In the genomic region with DNA sequence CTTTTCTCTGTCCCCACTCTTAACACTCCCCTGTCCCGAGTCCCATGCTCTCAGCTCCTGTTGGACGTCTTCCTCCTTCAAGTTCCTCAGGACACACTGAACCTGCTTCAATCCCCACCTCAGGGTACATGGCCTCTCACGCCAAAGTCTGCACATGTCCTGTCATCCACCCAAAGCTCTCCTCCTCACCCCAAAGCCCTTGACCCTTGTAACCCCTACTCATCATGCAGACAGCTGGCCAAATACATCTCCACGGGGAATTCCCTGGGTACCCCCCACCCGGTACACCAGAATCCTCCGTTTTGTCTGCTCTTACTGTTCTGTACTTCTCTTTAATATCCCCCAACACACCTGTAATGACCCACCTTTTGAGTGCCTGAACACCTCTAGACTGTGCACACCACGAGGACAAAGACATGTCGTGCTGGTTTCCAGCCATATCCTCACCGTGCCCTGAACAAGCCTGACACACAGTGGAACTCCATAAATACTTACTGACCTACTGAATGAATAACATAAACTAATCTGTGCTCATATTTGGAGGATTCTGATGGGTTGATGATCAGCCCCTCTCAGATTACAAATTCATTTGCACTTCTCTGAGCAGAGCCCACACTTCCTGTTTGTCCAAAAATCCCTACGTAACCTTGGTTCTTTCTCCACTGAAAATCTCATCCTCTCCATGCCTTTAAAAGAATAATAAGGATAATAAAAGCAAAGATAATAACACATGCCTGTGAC, we compare ENCODE assay signal across 25 cellular contexts.
"Had no signal": no experiment of that assay in that cellular context is flagged by ENCODE, and none has a peak within 500 bp of the region (broad histone marks: within the 10 kb centered on the region; RNA-seq: fewer than 3 reads in every experiment).

No MANE protein-coding gene starts in this region.

- H3K36me3 ChIP-seq: colonic mucosa, pancreas, sigmoid colon, tibial nerve had no signal

- H3K4me3 Mint-ChIP-seq: activated B cell treated with CpG ODN at 0.5 μM for 24 hours; activated CD4-positive, alpha-beta memory T cell treated with anti-CD3 and anti-CD28 coated beads for 36 hours; activated CD8-positive, alpha-beta memory T cell treated with anti-CD3 and anti-CD28 coated beads, Interleukin-2, amount 10 ng/mL, durations not matched to agents 7 days and 5 days; activated naive CD8-positive, alpha-beta T cell treated with anti-CD3 and anti-CD28 coated beads, Interleukin-2, amount 10 ng/mL, durations not matched to agents 7 days and 5 days; activated T-helper 17 cell treated with anti-CD3 and anti-CD28 coated beads, Interleukin-2, amount 50 U/mL, for 72 hours; endodermal cell; naive B cell; T-helper 2 cell treated with Interferon-gamma antibody and Interleukin-4, amounts not matched to agents 5 μg/mL and 100 μg/mL, for 36 hours had no signal

- ATAC-seq: activated CD8-positive, alpha-beta memory T cell treated with anti-CD3 and anti-CD28 coated beads, Interleukin-2, amount 10 ng/mL, durations not matched to agents 7 days and 5 days; body of pancreas; left cardiac atrium; mucosa of descending colon; pancreas had no signal

- H3K4me1 ChIP-seq: colonic mucosa, sigmoid colon had no signal

- DNase-seq: activated B cell treated with CpG ODN at 0.5 μM for 24 hours; activated CD4-positive, alpha-beta memory T cell treated with anti-CD3 and anti-CD28 coated beads for 36 hours; activated CD4-positive, alpha-beta T cell treated with anti-CD3 and anti-CD28 coated beads for 4 hours; activated CD8-positive, alpha-beta memory T cell treated with anti-CD3 and anti-CD28 coated beads, Interleukin-2, amount 10 ng/mL, durations not matched to agents 7 days and 5 days; activated naive CD4-positive, alpha-beta T cell; activated naive CD8-positive, alpha-beta T cell treated with anti-CD3 and anti-CD28 coated beads, Interleukin-2, amount 10 ng/mL, durations not matched to agents 7 days and 5 days; amygdala; body of pancreas; caudate nucleus; colonic mucosa; endodermal cell; left cardiac atrium; mesenchymal stem cell; mucosa of descending colon; naive B cell; pancreas; sigmoid colon; stimulated activated CD4-positive, alpha-beta T cell treated with anti-CD3 and anti-CD28 coated beads, Interleukin-12 subunit alpha, Interleukin-12 subunit beta, amount 100 ng/mL, for 4 hours; stimulated activated CD4-positive, alpha-beta T cell treated with anti-CD3 and anti-CD28 coated beads, Interleukin-1b, Interleukin-23, amount 100 ng/mL, for 48 hours; stimulated activated naive CD4-positive, alpha-beta T cell treated with Interleukin-2 at 50 U/mL for 16 hours had no signal

- H3K36me3 Mint-ChIP-seq: activated CD4-positive, alpha-beta memory T cell treated with anti-CD3 and anti-CD28 coated beads for 36 hours; activated CD8-positive, alpha-beta memory T cell treated with anti-CD3 and anti-CD28 coated beads, Interleukin-2, amount 10 ng/mL, durations not matched to agents 7 days and 5 days; activated naive CD8-positive, alpha-beta T cell treated with anti-CD3 and anti-CD28 coated beads, Interleukin-2, amount 10 ng/mL, durations not matched to agents 7 days and 5 days had no signal

- H3K9me3 Mint-ChIP-seq: activated naive CD8-positive, alpha-beta T cell treated with anti-CD3 and anti-CD28 coated beads, Interleukin-2, amount 10 ng/mL, durations not matched to agents 7 days and 5 days; T-helper 2 cell treated with Interferon-gamma antibody and Interleukin-4, amounts not matched to agents 5 μg/mL and 100 μg/mL, for 36 hours had no signal

- H3K9me3 ChIP-seq: colonic mucosa, mucosa of descending colon, pancreas had no signal

- H3K27ac Mint-ChIP-seq: activated B cell treated with CpG ODN at 0.5 μM for 24 hours; activated CD4-positive, alpha-beta memory T cell treated with anti-CD3 and anti-CD28 coated beads for 36 hours; activated CD8-positive, alpha-beta memory T cell treated with anti-CD3 and anti-CD28 coated beads, Interleukin-2, amount 10 ng/mL, durations not matched to agents 7 days and 5 days; activated naive CD8-positive, alpha-beta T cell treated with anti-CD3 and anti-CD28 coated beads, Interleukin-2, amount 10 ng/mL, durations not matched to agents 7 days and 5 days; activated T-helper 17 cell treated with anti-CD3 and anti-CD28 coated beads, Interleukin-2, amount 50 U/mL, for 72 hours; endodermal cell; naive B cell; T-helper 2 cell treated with Interferon-gamma antibody and Interleukin-4, amounts not matched to agents 5 μg/mL and 100 μg/mL, for 36 hours had no signal

- H3K4me3 ChIP-seq: body of pancreas, colonic mucosa, hepatocyte, mucosa of descending colon, pancreas, sigmoid colon, tibial nerve had no signal

- H3K27me3 ChIP-seq: body of pancreas, colonic mucosa, pancreas, tibial nerve had no signal

- H3K4me1 Mint-ChIP-seq: activated B cell treated with CpG ODN at 0.5 μM for 24 hours; activated CD8-positive, alpha-beta memory T cell treated with anti-CD3 and anti-CD28 coated beads, Interleukin-2, amount 10 ng/mL, durations not matched to agents 7 days and 5 days; activated naive CD8-positive, alpha-beta T cell treated with anti-CD3 and anti-CD28 coated beads, Interleukin-2, amount 10 ng/mL, durations not matched to agents 7 days and 5 days; activated T-helper 17 cell treated with anti-CD3 and anti-CD28 coated beads, Interleukin-2, amount 50 U/mL, for 72 hours; endodermal cell; naive B cell had no signal

- H3K27ac ChIP-seq: body of pancreas, colonic mucosa, epithelial cell of prostate, hepatocyte, pancreas, sigmoid colon, tibial nerve had no signal
